26 cellular contexts compared by ENCODE assay signal in genomic region chr7:22983257-22983855, GRCh38.
"Had no signal": no experiment of that assay in that cellular context is flagged by ENCODE, and none has a peak within 500 bp of the region (broad histone marks: within the 10 kb centered on the region; RNA-seq: fewer than 3 reads in every experiment).

No MANE protein-coding gene starts in this region.

- H3K27ac ChIP-seq: body of pancreas, cardiac muscle cell, hepatocyte, left ventricle myocardium inferior, ovary, prostate gland, right atrium auricular region, spleen, thoracic aorta, vagina had no signal

- H3K4me1 Mint-ChIP-seq: activated B cell treated with CpG ODN at 0.5 μM for 24 hours; activated naive CD8-positive, alpha-beta T cell treated with anti-CD3 and anti-CD28 coated beads for 36 hours; mesothelial cell of epicardium had no signal

- ATAC-seq: activated CD4-positive, alpha-beta T cell treated with anti-CD3 and anti-CD28 coated beads for 36 hours; body of pancreas; natural killer cell had no signal

- H2AFZ ChIP-seq: hepatocyte had no signal

- H3K27me3 ChIP-seq: body of pancreas, cardiac muscle cell, hepatocyte, ovary, right atrium auricular region, spleen, vagina had no signal

- H3K4me3 ChIP-seq: body of pancreas, cardiac muscle cell, hepatocyte, left ventricle myocardium inferior, ovary, prostate gland, right atrium auricular region, spleen, thoracic aorta, vagina had no signal

- DNase-seq: activated B cell treated with CpG ODN at 0.5 μM for 24 hours; activated CD4-positive, alpha-beta T cell treated with anti-CD3 and anti-CD28 coated beads for 36 hours; activated CD4-positive, alpha-beta T cell treated with anti-CD3 and anti-CD28 coated beads, Interleukin-2, amount 50 U/mL, for 4 hours; activated naive CD4-positive, alpha-beta T cell treated with Interleukin-2 at 50 U/mL for 16 hours; activated naive CD8-positive, alpha-beta T cell treated with anti-CD3 and anti-CD28 coated beads for 36 hours; activated T-cell treated with anti-CD3 and anti-CD28 coated beads, Interleukin-2, amount 50 U/mL, for 48 hours; anterior cingulate cortex; body of pancreas; effector CD4-positive, alpha-beta T cell; erythroblast; glutamatergic neuron; left ventricle myocardium inferior; natural killer cell; ovary; spleen; stimulated activated CD4-positive, alpha-beta T cell treated with anti-CD3 and anti-CD28 coated beads, Interleukin-4, amount 100 ng/mL, for 1 hour; stimulated activated naive CD4-positive, alpha-beta T cell treated with Interleukin-2 at 50 U/mL for 16 hours had no signal

- H3K4me1 ChIP-seq: body of pancreas, left ventricle myocardium inferior, prostate gland, right atrium auricular region, spleen, vagina had no signal

- H3K36me3 ChIP-seq: cardiac muscle cell, ovary, prostate gland, right atrium auricular region, vagina had no signal

- H3K79me2 ChIP-seq: hepatocyte had no signal

- H3K27ac Mint-ChIP-seq: activated B cell treated with CpG ODN at 0.5 μM for 24 hours; activated CD4-positive, alpha-beta T cell treated with anti-CD3 and anti-CD28 coated beads for 36 hours; activated naive CD8-positive, alpha-beta T cell treated with anti-CD3 and anti-CD28 coated beads for 36 hours; dendritic cell treated with granulocyte-macrophage colony-stimulating factor and Interleukin-4, amounts not matched to agents 40 ng/mL and 50 ng/mL, for 4 days; mesothelial cell of epicardium; natural killer cell; type B pancreatic cell had no signal

- H3K9me3 Mint-ChIP-seq: activated B cell treated with CpG ODN at 0.5 μM for 24 hours; activated naive CD8-positive, alpha-beta T cell treated with anti-CD3 and anti-CD28 coated beads for 36 hours; dendritic cell treated with granulocyte-macrophage colony-stimulating factor and Interleukin-4, amounts not matched to agents 40 ng/mL and 50 ng/mL, for 4 days; mesothelial cell of epicardium; natural killer cell; type B pancreatic cell had no signal

- H3K9me3 ChIP-seq: body of pancreas, left ventricle myocardium inferior, ovary, prostate gland, right atrium auricular region, spleen, thoracic aorta, vagina had no signal

- H3K4me2 ChIP-seq: hepatocyte had no signal

- H3K4me3 Mint-ChIP-seq: activated B cell treated with CpG ODN at 0.5 μM for 24 hours; activated CD4-positive, alpha-beta T cell treated with anti-CD3 and anti-CD28 coated beads for 36 hours; activated naive CD8-positive, alpha-beta T cell treated with anti-CD3 and anti-CD28 coated beads for 36 hours; dendritic cell treated with granulocyte-macrophage colony-stimulating factor and Interleukin-4, amounts not matched to agents 40 ng/mL and 50 ng/mL, for 4 days; mesothelial cell of epicardium; natural killer cell; type B pancreatic cell had no signal

- H3K36me3 Mint-ChIP-seq: natural killer cell, type B pancreatic cell had no signal

- H3K27me3 Mint-ChIP-seq: activated B cell treated with CpG ODN at 0.5 μM for 24 hours; activated CD4-positive, alpha-beta T cell treated with anti-CD3 and anti-CD28 coated beads for 36 hours; activated naive CD8-positive, alpha-beta T cell treated with anti-CD3 and anti-CD28 coated beads for 36 hours; dendritic cell treated with granulocyte-macrophage colony-stimulating factor and Interleukin-4, amounts not matched to agents 40 ng/mL and 50 ng/mL, for 4 days; type B pancreatic cell had no signal
